1 cellular context compared by ENCODE assay signal in the genomic region with DNA sequence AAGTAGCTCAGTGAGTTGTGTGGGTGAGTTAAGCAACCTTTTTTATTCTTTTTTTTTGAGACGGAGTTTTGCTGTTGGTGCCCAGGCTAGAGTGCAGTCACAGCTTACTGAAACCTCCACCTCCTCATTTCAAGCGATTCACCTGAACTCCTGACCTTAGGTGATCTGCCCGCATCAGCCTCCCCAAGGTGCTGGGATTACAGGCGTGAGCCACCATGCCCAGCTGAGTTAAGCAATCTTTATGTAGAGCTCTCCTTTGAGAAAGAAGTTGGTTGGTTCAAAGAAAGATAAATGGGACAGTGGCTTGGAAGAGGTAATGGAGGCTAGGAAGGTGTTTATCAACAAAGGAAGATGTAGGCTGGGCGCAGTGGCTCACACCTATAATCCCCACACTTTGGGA.
TF ChIP-seq lines count a peak whose summit lies in the region.

No MANE protein-coding gene starts in this region.

TF ChIP-seq in endothelial cell of umbilical vein, 7 proteins besides CTCF, POLR2A, EP300 and RAD21:
- TF ChIP-seq GATA2 (IDR thresholded peaks at IDR 0.05; ENCODE audit: insufficient read depth, insufficient read length, low read depth, low read length) (no peak), MYC (IDR thresholded peaks at IDR 0.05; ENCODE audit: low read depth, low read length) (no peak), EZH2 (IDR thresholded peaks at IDR 0.05; ENCODE audit: borderline replicate concordance, low read depth, low read length, severe bottlenecking) (no peak), FOS (IDR thresholded peaks at IDR 0.05; ENCODE audit: borderline replicate concordance, insufficient read depth, low read length) (no peak), POLR2AphosphoS5 (IDR thresholded peaks at IDR 0.05; ENCODE audit: insufficient read depth, low read depth, low read length) (no peak), JUN (IDR thresholded peaks at IDR 0.05; ENCODE audit: borderline replicate concordance, insufficient read depth, insufficient read length, low read depth) (no peak)
- TF ChIP-seq, protein P1, sequence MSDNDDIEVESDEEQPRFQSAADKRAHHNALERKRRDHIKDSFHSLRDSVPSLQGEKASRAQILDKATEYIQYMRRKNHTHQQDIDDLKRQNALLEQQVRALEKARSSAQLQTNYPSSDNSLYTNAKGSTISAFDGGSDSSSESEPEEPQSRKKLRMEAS (IDR thresholded peaks at IDR 0.05; ENCODE audit: insufficient read depth, insufficient read length), result no peak
TF ChIP-seq in endothelial cell of umbilical vein: peak in this region for 0.
